In genomic region chr1:112397051-112397471, GRCh38 we compare ENCODE assay signal across 9 cellular contexts. TPM values are rescaled to one million over a fixed set of nuclear protein-coding genes. Genes with fewer than 3 reads are reported as not detected.
DNase-seq lines count a peak whose midpoint lies in the region; ATAC-seq and TF ChIP-seq lines count a peak whose summit lies in the region.
"Had no signal": no experiment of that assay in that cellular context is flagged by ENCODE, and none has a peak within 500 bp of the region (broad histone marks: within the 10 kb centered on the region; RNA-seq: fewer than 3 reads in every experiment).

No MANE protein-coding gene starts in this region.

- peak overlapping the region; percentile 17; the same call in 1 of the 2 replicates for H4K5ac ChIP-seq in IMR-90 (ENCODE audit: low read depth, low read length)

- H3K4me3 ChIP-seq in BJ (ENCODE audit: low read depth, low read length) = peak overlapping the region; percentile 90
- H3K4me3 ChIP-seq in IMR-90 (ENCODE audit: insufficient read depth, low read depth, low read length) = peak overlapping the region; percentile 85
- peak overlapping the region; percentile 93 for H3K4me3 ChIP-seq in colonic mucosa

- H3K27ac ChIP-seq in IMR-90 (ENCODE audit: insufficient read depth, low read length) (peak overlapping the region; percentile 91), colonic mucosa (peak overlapping the region; percentile 96)

- TF ChIP-seq CTCF in BJ (IDR thresholded peaks at IDR 0.05; ENCODE audit: insufficient read depth, low read depth, low read length) (no peak), IMR-90 (conservative IDR thresholded peaks at IDR 0.05; ENCODE audit: low read depth, low read length) (no peak), colonic mucosa (IDR thresholded peaks at IDR 0.05) (no peak), natural killer cell (IDR thresholded peaks at IDR 0.05) (no peak)

- H3K4me3 Mint-ChIP-seq in natural killer cell = peak overlapping the region; percentile 93

- H3K27ac Mint-ChIP-seq in natural killer cell = peak overlapping the region in 1 of 2 donors; percentile 84

- peak overlapping the region; percentile 17; the same call in 1 of the 2 replicates for H2BK20ac ChIP-seq in IMR-90 (ENCODE audit: low read depth, low read length)

- no peaks in the 10 kb centered on the region for H3K9me3 Mint-ChIP-seq in natural killer cell

- H2BK120ac ChIP-seq in IMR-90 (ENCODE audit: low read depth, low read length) = peak overlapping the region; percentile 84

- H3K18ac ChIP-seq in IMR-90 (ENCODE audit: low read depth, low read length) = peak overlapping the region; percentile 68; the same call in 1 of the 2 replicates

- peak overlapping the region; percentile 93 for H3K4me2 ChIP-seq in IMR-90 (ENCODE audit: low read depth, low read length)

- TF ChIP-seq POLR2A in IMR-90 (IDR thresholded peaks at IDR 0.05; ENCODE audit: low read depth, low read length) = no peak

- no peak for DNase-seq in BJ (ENCODE audit: low read depth)
- DNase-seq in IMR-90 = no peak
- DNase-seq in colonic mucosa = peak; percentile 64
- no peak for DNase-seq in natural killer cell
- no peak for DNase-seq in GOT3 (lab: John Stamatoyannopoulos, UW)
- no peak for DNase-seq in NCI-H2171 (lab: John Stamatoyannopoulos, UW)
- no peak for DNase-seq in mesenteric fat pad (ENCODE audit: low spot score)
- DNase-seq: stimulated activated CD8-positive, alpha-beta memory T cell treated with anti-CD3 and anti-CD28 coated beads, Interleukin-4, amount 100 ng/mL, for 48 hours had no signal

- H4K8ac ChIP-seq in IMR-90 (ENCODE audit: low read depth in 2 of 2, low read length in 2 of 2) = peak overlapping the region; percentile 83 to 89; a peak in 2 of 4 replicates

- peaks cover 18 to 20% of the 10 kb centered on the region in 2 donors for H3K4me1 Mint-ChIP-seq in natural killer cell

- no peak overlapping the region for H2AFZ ChIP-seq in IMR-90 (replicated peaks; ENCODE audit: low read length, poor library complexity)

- H3K4ac ChIP-seq in IMR-90 (ENCODE audit: low read depth, low read length) = peak overlapping the region; percentile 97

- H3K9me3 ChIP-seq in IMR-90 (ENCODE audit: control insufficient read depth, insufficient read depth, low read length) (no peaks in the 10 kb centered on the region), colonic mucosa (no peaks in the 10 kb centered on the region)

- H2BK15ac ChIP-seq in IMR-90 (ENCODE audit: low read depth, low read length) = 0 out of 3 replicates have a peak overlapping the region, but pooled peaks have one; percentile 47

- peaks cover 12% of the 10 kb centered on the region; the same call in 1 of the 2 replicates for H4K20me1 ChIP-seq in IMR-90 (ENCODE audit: insufficient read depth, low read length)

- no peaks in the 10 kb centered on the region for H3K27me3 ChIP-seq in BJ (ENCODE audit: control insufficient read depth, insufficient read depth, low read length)
- H3K27me3 ChIP-seq in IMR-90 (ENCODE audit: control insufficient read depth, insufficient read depth, low read length) = no peaks in the 10 kb centered on the region
- no peaks in the 10 kb centered on the region for H3K27me3 ChIP-seq in colonic mucosa

- ATAC-seq in IMR-90 (ENCODE audit: low read depth) (no peak), natural killer cell (no peak), GM18858 (IDR thresholded peaks at IDR 0.05; ENCODE audit: unreplicated experiment) (no peak)

- TF ChIP-seq RAD21 in IMR-90 (IDR thresholded peaks at IDR 0.05; ENCODE audit: low read length) = no peak

- H2AK9ac ChIP-seq in IMR-90 (replicated peaks; ENCODE audit: low read depth, low read length, poor library complexity) = peak overlapping the region; percentile 99

- POLR2A ChIA-PET in BJ (lab: Charles Lee) (no interaction called here), IMR-90 (lab: Charles Lee; ENCODE audit: unreplicated experiment) (no interaction called here)

- intact Hi-C loops in IMR-90 (cut with micrococcal nuclease) = no loop called here
- intact Hi-C loops in colonic mucosa (cut with DNase I) = no loop called here
- intact Hi-C loops in natural killer cell (cut with micrococcal nuclease) = loop anchor here (10.0 kb wide), 1 partner anchor 408 kb away; no protein-coding TSS in a partner anchor

- H3K27me3 Mint-ChIP-seq in natural killer cell (ENCODE audit: low read depth in 2 of 2) = peaks cover 28 to 36% of the 10 kb centered on the region in 2 donors

- H3K79me1 ChIP-seq in IMR-90 (ENCODE audit: low read depth in 1 of 2, low read length in 2 of 2) = peaks cover 15 to 39% of the 10 kb centered on the region in 2 experiments; a peak in 3 of 4 replicates

- in situ Hi-C loops in IMR-90 (cut with MboI; ENCODE audit: low sequenced_read_pairs) = no loop called here

- H2AK5ac ChIP-seq in IMR-90 (ENCODE audit: low read depth, low read length) = peak overlapping the region; percentile 96; the same call in 1 of the 2 replicates

- no TSS peak for BruUV-seq in IMR-90 (replicated peaks; lab: Mats Ljungman, UMichigan)

- peak overlapping the region; percentile 98 for H3K9ac ChIP-seq in IMR-90 (ENCODE audit: low read depth, low read length)
- peak overlapping the region; percentile 94 to 98 for H3K9ac ChIP-seq in colonic mucosa (ENCODE audit: low read depth in 2 of 2, low read length in 2 of 2)

- H3K4me1 ChIP-seq in IMR-90 (ENCODE audit: control insufficient read depth, insufficient read depth, low read length) = peaks cover 15% of the 10 kb centered on the region
- peaks cover 10% of the 10 kb centered on the region for H3K4me1 ChIP-seq in colonic mucosa

- peak overlapping the region; percentile 99 for H3K23ac ChIP-seq in IMR-90 (ENCODE audit: low read depth, low read length)

- no CpG with 5 or more reads among the region's 1 CpG for WGBS in IMR-90 (ENCODE audit: extremely low coverage in 2 of 2, insufficient read length in 1 of 2), 2 experiments

- CTCF ChIA-PET in BJ (lab: Yijun Ruan, JAX) = interaction anchor here (1.0 to 9.4 kb wide), 4 partner anchors 67 to 216 kb away, joined by 3 to 119 read pairs (median 4); no protein-coding TSS in a partner anchor
- CTCF ChIA-PET in IMR-90 (lab: Yijun Ruan, JAX) = interaction anchor here (0.6 kb wide), 1 partner anchor 227 kb away, joined by 3 read pairs; no protein-coding TSS in a partner anchor

- no peaks in the 10 kb centered on the region for H3K36me3 ChIP-seq in BJ (ENCODE audit: control insufficient read depth, insufficient read depth, low read length)
- 0 out of 2 replicates have a peak, but pooled peaks cover 2% of the 10 kb centered on the region for H3K36me3 ChIP-seq in IMR-90 (ENCODE audit: control insufficient read depth, insufficient read depth, low read length)
- H3K36me3 ChIP-seq in colonic mucosa = no peaks in the 10 kb centered on the region

- peak overlapping the region; percentile 95 for H3K14ac ChIP-seq in IMR-90 (replicated peaks; ENCODE audit: low read depth, low read length)

- H4K91ac ChIP-seq in IMR-90 (ENCODE audit: insufficient read depth, low read depth, low read length) = peak overlapping the region; percentile 94

- peak overlapping the region; percentile 95 for H3K56ac ChIP-seq in IMR-90 (ENCODE audit: extremely low read depth, insufficient read depth, low read length)

- H2BK5ac ChIP-seq in IMR-90 (ENCODE audit: low read depth, low read length, poor library complexity, severe bottlenecking) = peak overlapping the region; percentile 89

- dilution Hi-C loops in IMR-90 (cut with HindIII; ENCODE audit: low sequenced_read_pairs, unreplicated experiment) = no loop called here

- peaks cover 11% of the 10 kb centered on the region for H3K9me1 ChIP-seq in IMR-90 (ENCODE audit: insufficient read depth, low read length)

- H3K36me3 Mint-ChIP-seq in natural killer cell = no peaks in the 10 kb centered on the region

TF ChIP-seq in IMR-90, 13 proteins besides CTCF, POLR2A, EP300 and RAD21:
- TF ChIP-seq MAFK (IDR thresholded peaks at IDR 0.05; ENCODE audit: low read depth, low read length) (no peak), RCOR1 (IDR thresholded peaks at IDR 0.05; ENCODE audit: insufficient replicate concordance, low read length) (no peak), NFE2L2 (IDR thresholded peaks at IDR 0.05; ENCODE audit: low read depth, low read length) (no peak)
- TF ChIP-seq, protein P1, sequence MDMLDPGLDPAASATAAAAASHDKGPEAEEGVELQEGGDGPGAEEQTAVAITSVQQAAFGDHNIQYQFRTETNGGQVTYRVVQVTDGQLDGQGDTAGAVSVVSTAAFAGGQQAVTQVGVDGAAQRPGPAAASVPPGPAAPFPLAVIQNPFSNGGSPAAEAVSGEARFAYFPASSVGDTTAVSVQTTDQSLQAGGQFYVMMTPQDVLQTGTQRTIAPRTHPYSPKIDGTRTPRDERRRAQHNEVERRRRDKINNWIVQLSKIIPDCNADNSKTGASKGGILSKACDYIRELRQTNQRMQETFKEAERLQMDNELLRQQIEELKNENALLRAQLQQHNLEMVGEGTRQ (IDR thresholded peaks at IDR 0.05; ENCODE audit: low read depth, low read length) = no peak
TF ChIP-seq in IMR-90: peak in this region for 0.

RNA-seq across cellular contexts. Expression of gene CTTNBP2NL, which starts 1.0 kb away (rescaled TPM):
- polyA plus RNA-seq in BJ (2011; rRNA removed) = 17.2 and 19.8 TPM in 2 replicates
- 20.7 and 35.2 TPM in 2 replicates for polyA minus RNA-seq in BJ (2011; rRNA and poly(A)+ RNA removed)
- total RNA-seq in IMR-90 (2012; rRNA removed) = 22.0 and 31.7 TPM in 2 replicates
- 11.0 and 12.4 TPM in 2 replicates for polyA plus RNA-seq in IMR-90 (2012; rRNA removed)
- 2.7 and 4.7 TPM in 2 replicates for polyA plus RNA-seq in IMR-90 (2012; cell fraction: cytosol; rRNA removed)
- 4.7 and 13.2 TPM in 2 replicates for polyA plus RNA-seq in IMR-90 (2012; cell fraction: nucleus; rRNA removed; ENCODE audit: low replicate concordance)
- 10 to 100 TPM; 47.1 to 93.3 TPM for total RNA-seq in colonic mucosa
- under 1 TPM; 0.07 to 0.94 (median 0.15) TPM for total RNA-seq in natural killer cell
- total RNA-seq in mesenteric fat pad = 44.4 TPM

Comparison
In these comparisons a context has a peak if more than half of its experiments do, and no peak if none do; other contexts are left out.
1. RNA of gene CTTNBP2NL, which starts 1.0 kb away (total RNA-seq): 47.1 to 93.3 TPM in colonic mucosa, 44.4 TPM in mesenteric fat pad (single experiment) and 22.0 to 31.7 TPM in IMR-90; 0.07 to 0.94 TPM in natural killer cell; every median in the first group is over 10 times any median in the second.
2. Peak in every context shown above with its lines, with median percentiles within 50 percentile points of each other: H3K4me3 ChIP-seq.